In the genomic region with DNA sequence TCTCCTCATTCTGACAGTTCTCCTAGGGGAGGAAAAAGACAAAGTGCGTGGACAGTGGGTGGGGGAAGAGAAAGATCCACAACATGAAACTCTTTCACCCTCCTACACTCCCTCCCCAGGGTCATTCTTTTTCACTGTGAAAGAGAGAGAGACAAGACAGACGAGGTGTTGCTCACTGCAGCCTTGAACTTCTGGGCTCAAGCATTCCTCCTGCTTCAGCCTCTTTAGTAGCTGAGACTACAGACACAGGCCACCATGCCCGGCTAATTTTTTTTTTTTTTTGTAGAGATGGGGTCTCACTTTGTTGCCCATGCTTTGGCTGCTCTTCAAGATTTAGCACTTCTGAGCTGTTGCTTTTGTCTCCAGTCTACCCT, we compare ENCODE assay signal across 32 cellular contexts. TPM values are rescaled to one million over a fixed set of nuclear protein-coding genes. Genes with fewer than 3 reads are reported as not detected.
DNase-seq lines count a peak whose midpoint lies in the region; ATAC-seq and TF ChIP-seq lines count a peak whose summit lies in the region.
"Had no signal": no experiment of that assay in that cellular context is flagged by ENCODE, and none has a peak within 500 bp of the region (broad histone marks: within the 10 kb centered on the region; RNA-seq: fewer than 3 reads in every experiment).

No MANE protein-coding gene starts in this region.

- H3K9me3 Mint-ChIP-seq in activated CD4-positive, alpha-beta T cell treated with anti-CD3 and anti-CD28 coated beads for 36 hours (ENCODE audit: low read depth) = no peaks in the 10 kb centered on the region
- no peaks in the 10 kb centered on the region for H3K9me3 Mint-ChIP-seq in Caco-2 (ENCODE audit: unreplicated experiment)
- H3K9me3 Mint-ChIP-seq in central memory CD8-positive, alpha-beta T cell = no peaks in the 10 kb centered on the region
- no peaks in the 10 kb centered on the region for H3K9me3 Mint-ChIP-seq in neural progenitor cell
- H3K9me3 Mint-ChIP-seq: activated naive CD4-positive, alpha-beta T cell treated with anti-CD3 and anti-CD28 coated beads, Interleukin-2, amount 50 U/mL, for 72 hours; activated T-helper 2 cell treated with anti-CD3 and anti-CD28 coated beads, Interferon-gamma antibody, Interleukin-2, Interleukin-4, amounts not matched to agents 10 μg/mL and 5 μg/mL and 100 μg/mL, durations not matched to agents 14 hours and 24 hours and 36 hours; natural killer cell treated with Interleukin-12 subunit alpha and Interleukin-12 subunit beta and Interleukin-15 and Interleukin-18, amount 100 ng/mL, for 72 hours had no signal

- no peak for ATAC-seq in activated CD4-positive, alpha-beta T cell treated with anti-CD3 and anti-CD28 coated beads for 36 hours
- ATAC-seq in central memory CD8-positive, alpha-beta T cell (replicated peaks; ENCODE audit: extremely low read depth, poor library complexity, severe bottlenecking) = no peak
- no peak for ATAC-seq in HG02759 (IDR thresholded peaks at IDR 0.05; ENCODE audit: unreplicated experiment)
- ATAC-seq: activated naive CD4-positive, alpha-beta T cell treated with anti-CD3 and anti-CD28 coated beads, Interleukin-2, amount 50 U/mL, for 72 hours; natural killer cell treated with Interleukin-12 subunit alpha and Interleukin-12 subunit beta and Interleukin-15 and Interleukin-18, amount 100 ng/mL, for 72 hours had no signal

- no peak overlapping the region for H3K9ac ChIP-seq in neural progenitor cell

- H3K9me3 ChIP-seq in Caco-2 (no peaks in the 10 kb centered on the region), neural progenitor cell (ENCODE audit: low read depth) (no peaks in the 10 kb centered on the region)
- H3K9me3 ChIP-seq: left ventricle myocardium inferior, Peyer's patch had no signal

- peaks cover 20% of the 10 kb centered on the region for H3K36me3 Mint-ChIP-seq in activated CD4-positive, alpha-beta T cell treated with anti-CD3 and anti-CD28 coated beads for 36 hours (ENCODE audit: low read depth)
- H3K36me3 Mint-ChIP-seq in Caco-2 (ENCODE audit: insufficient read depth, unreplicated experiment) = peaks cover 53% of the 10 kb centered on the region
- H3K36me3 Mint-ChIP-seq in central memory CD8-positive, alpha-beta T cell (ENCODE audit: insufficient read depth) = peaks cover 16% of the 10 kb centered on the region
- H3K36me3 Mint-ChIP-seq in neural progenitor cell = peaks cover 10% of the 10 kb centered on the region
- H3K36me3 Mint-ChIP-seq: natural killer cell treated with Interleukin-12 subunit alpha and Interleukin-12 subunit beta and Interleukin-15 and Interleukin-18, amount 100 ng/mL, for 72 hours had no signal

- DNase-seq in activated CD4-positive, alpha-beta T cell treated with anti-CD3 and anti-CD28 coated beads for 36 hours = no peak
- DNase-seq in activated CD4-positive, alpha-beta T cell treated with anti-CD3 and anti-CD28 coated beads for 4 hours = no peak
- DNase-seq in Caco-2 (no peak), neural progenitor cell (ENCODE audit: low spot score) (no peak), GM20000 (ENCODE audit: low spot score) (no peak), foreskin melanocyte (no peak)
- no peak for DNase-seq in central memory CD8-positive, alpha-beta T cell (ENCODE audit: low spot score in 2 of 2)
- DNase-seq: activated CD4-positive, alpha-beta T cell treated with anti-CD3 and anti-CD28 coated beads, Interleukin-2, amount 50 U/mL, for 4 hours; aorta; C1 segment of cervical spinal cord; erythroblast; head of caudate nucleus; left ventricle myocardium inferior; MV-4-11; NCI-H146; NCI-H226; retina; SHP77; small intestine; stimulated activated naive CD4-positive, alpha-beta T cell treated with Interleukin-2 at 50 U/mL for 16 hours; T1000; WERI-Rb-1 had no signal

- no peak for TF ChIP-seq CTCF in Caco-2 (IDR thresholded peaks at IDR 0.05; ENCODE audit: insufficient read depth in 1 of 2, low read depth in 1 of 2, low read length in 1 of 2, severe bottlenecking in 1 of 2, unreplicated experiment in 1 of 2)
- no peak for TF ChIP-seq CTCF in neural progenitor cell (IDR thresholded peaks at IDR 0.05)
- TF ChIP-seq CTCF in GM20000 (IDR thresholded peaks at IDR 0.05; ENCODE audit: extremely low read depth, missing control alignments) = no peak

- H3F3A ChIP-seq in neural progenitor cell (ENCODE audit: low read depth) = no peaks in the 10 kb centered on the region

- H4K20me1 ChIP-seq in neural progenitor cell (ENCODE audit: low read depth) = peaks cover 10% of the 10 kb centered on the region

- POLR2A ChIA-PET in activated CD4-positive, alpha-beta T cell treated with anti-CD3 and anti-CD28 coated beads for 36 hours (lab: Charles Lee) = no interaction called here
- POLR2A ChIA-PET in Caco-2 (lab: Charles Lee) = interaction anchor here (0.7 kb wide), 1 partner anchor 502 kb away, joined by 4 read pairs; no protein-coding TSS in a partner anchor

- H3K4me3 Mint-ChIP-seq in activated CD4-positive, alpha-beta T cell treated with anti-CD3 and anti-CD28 coated beads for 36 hours = no peak overlapping the region
- H3K4me3 Mint-ChIP-seq in Caco-2 (ENCODE audit: unreplicated experiment) (peak overlapping the region; percentile 20), neural progenitor cell (no peak overlapping the region)
- H3K4me3 Mint-ChIP-seq in central memory CD8-positive, alpha-beta T cell = no peak overlapping the region
- H3K4me3 Mint-ChIP-seq: natural killer cell treated with Interleukin-12 subunit alpha and Interleukin-12 subunit beta and Interleukin-15 and Interleukin-18, amount 100 ng/mL, for 72 hours had no signal

- H2AFZ ChIP-seq in neural progenitor cell (replicated peaks) = no peak overlapping the region

- no peak overlapping the region for H3K4me2 ChIP-seq in neural progenitor cell

- peaks cover 2% of the 10 kb centered on the region; the same call in 1 of the 2 replicates for H3K36me3 ChIP-seq in Caco-2 (ENCODE audit: control insufficient read depth, insufficient read depth, low read length)
- no peaks in the 10 kb centered on the region for H3K36me3 ChIP-seq in neural progenitor cell
- H3K36me3 ChIP-seq: left ventricle myocardium inferior, WERI-Rb-1 had no signal

- no peaks in the 10 kb centered on the region for H3K27me3 ChIP-seq in Caco-2 (replicated peaks; ENCODE audit: control insufficient read depth, insufficient read depth, low read length)
- H3K27me3 ChIP-seq in neural progenitor cell = no peaks in the 10 kb centered on the region
- H3K27me3 ChIP-seq: Peyer's patch had no signal

- peaks cover 63% of the 10 kb centered on the region for H3K4me1 Mint-ChIP-seq in activated CD4-positive, alpha-beta T cell treated with anti-CD3 and anti-CD28 coated beads for 36 hours
- H3K4me1 Mint-ChIP-seq in Caco-2 (ENCODE audit: low read depth, unreplicated experiment) (peaks cover 67% of the 10 kb centered on the region), neural progenitor cell (no peaks in the 10 kb centered on the region)
- peaks cover 60% of the 10 kb centered on the region for H3K4me1 Mint-ChIP-seq in central memory CD8-positive, alpha-beta T cell

- no peaks in the 10 kb centered on the region for H3K79me2 ChIP-seq in neural progenitor cell (ENCODE audit: low read depth)

- H3K4me3 ChIP-seq in Caco-2 (ENCODE audit: low read depth, low read length) = no peak overlapping the region
- no peak overlapping the region for H3K4me3 ChIP-seq in neural progenitor cell
- H3K4me3 ChIP-seq: left ventricle myocardium inferior had no signal

- CTCF ChIA-PET in activated CD4-positive, alpha-beta T cell treated with anti-CD3 and anti-CD28 coated beads for 36 hours (lab: Charles Lee) = interaction anchor here (0.6 to 1.0 kb wide), 4 partner anchors 9 to 596 kb away, joined by 3 to 4 read pairs (median 3); no protein-coding TSS in a partner anchor
- CTCF ChIA-PET in Caco-2 (lab: Charles Lee) = no interaction called here

- H3K4me1 ChIP-seq in Caco-2 (peaks cover 74% of the 10 kb centered on the region), neural progenitor cell (no peaks in the 10 kb centered on the region)

- intact Hi-C loops in activated CD4-positive, alpha-beta T cell treated with anti-CD3 and anti-CD28 coated beads for 36 hours (cut with DNase I, micrococcal nuclease) = no loop called here
- intact Hi-C loops in Caco-2 (cut with micrococcal nuclease; ENCODE audit: unreplicated experiment) = loop anchor here (2.0 kb wide), 1 partner anchor 27 kb away; no protein-coding TSS in a partner anchor

- H3K27me3 Mint-ChIP-seq in activated CD4-positive, alpha-beta T cell treated with anti-CD3 and anti-CD28 coated beads for 36 hours = no peaks in the 10 kb centered on the region
- H3K27me3 Mint-ChIP-seq in Caco-2 (ENCODE audit: insufficient read depth, unreplicated experiment) = no peaks in the 10 kb centered on the region
- no peaks in the 10 kb centered on the region for H3K27me3 Mint-ChIP-seq in central memory CD8-positive, alpha-beta T cell
- H3K27me3 Mint-ChIP-seq in neural progenitor cell (ENCODE audit: insufficient read depth, low read depth) = peaks cover 5% of the 10 kb centered on the region
- H3K27me3 Mint-ChIP-seq: natural killer cell treated with Interleukin-12 subunit alpha and Interleukin-12 subunit beta and Interleukin-15 and Interleukin-18, amount 100 ng/mL, for 72 hours had no signal

- H3K27ac ChIP-seq in neural progenitor cell = no peak overlapping the region
- H3K27ac ChIP-seq: 22Rv1, left ventricle myocardium inferior, WERI-Rb-1 had no signal

- no TSS peak for BruUV-seq in Caco-2 (replicated peaks; lab: Mats Ljungman, UMichigan)

- peak overlapping the region; percentile 48 for H3K27ac Mint-ChIP-seq in activated CD4-positive, alpha-beta T cell treated with anti-CD3 and anti-CD28 coated beads for 36 hours
- peak overlapping the region; percentile 59 for H3K27ac Mint-ChIP-seq in Caco-2 (ENCODE audit: unreplicated experiment)
- peak overlapping the region; percentile 78 for H3K27ac Mint-ChIP-seq in central memory CD8-positive, alpha-beta T cell (ENCODE audit: low read depth)
- peak overlapping the region; percentile 57 for H3K27ac Mint-ChIP-seq in neural progenitor cell
- H3K27ac Mint-ChIP-seq: activated T-helper 2 cell treated with anti-CD3 and anti-CD28 coated beads, Interferon-gamma antibody, Interleukin-2, Interleukin-4, amounts not matched to agents 10 μg/mL and 5 μg/mL and 100 μg/mL, durations not matched to agents 14 hours and 24 hours and 36 hours had no signal

RNA-seq across cellular contexts. Expression of a gene that starts 2.7 kb away (rescaled TPM):
- not detected for total RNA-seq in activated CD4-positive, alpha-beta T cell treated with anti-CD3 and anti-CD28 coated beads for 36 hours
- total RNA-seq in Caco-2 (2022) (39.3 and 48.1 TPM in 2 replicates), neural progenitor cell (ENCODE audit: low replicate concordance) (not detected in 2 replicates)
- total RNA-seq: activated naive CD4-positive, alpha-beta T cell treated with anti-CD3 and anti-CD28 coated beads, Interleukin-2, amount 50 U/mL, for 72 hours; activated T-helper 2 cell treated with anti-CD3 and anti-CD28 coated beads, Interferon-gamma antibody, Interleukin-2, Interleukin-4, amounts not matched to agents 10 μg/mL and 5 μg/mL and 100 μg/mL, durations not matched to agents 14 hours and 24 hours and 36 hours; aorta; fibroblast of villous mesenchyme; left ventricle myocardium inferior; mesenteric fat pad; natural killer cell treated with Interleukin-12 subunit alpha and Interleukin-12 subunit beta and Interleukin-15 and Interleukin-18, amount 100 ng/mL, for 72 hours; osteocyte; temporal lobe had no signal

RNA-seq across cellular contexts. Expression of a gene that starts 25.5 kb away (rescaled TPM):
- 10 to 100 TPM; 37.6 to 66.1 TPM for total RNA-seq in activated CD4-positive, alpha-beta T cell treated with anti-CD3 and anti-CD28 coated beads for 36 hours
- total RNA-seq in Caco-2 (2022) (51.3 and 52.6 TPM in 2 replicates), neural progenitor cell (ENCODE audit: low replicate concordance) (24.3 and 59.8 TPM in 2 replicates)

RNA-seq across cellular contexts. Expression of a gene that starts 32.3 kb away (rescaled TPM):
- total RNA-seq in activated CD4-positive, alpha-beta T cell treated with anti-CD3 and anti-CD28 coated beads for 36 hours = 1 to 10 TPM; 3.7 to 5.3 TPM
- 69.5 and 92.5 TPM in 2 replicates for total RNA-seq in Caco-2 (2022)
- 12.2 and 19.0 TPM in 2 replicates for total RNA-seq in neural progenitor cell (ENCODE audit: low replicate concordance)

RNA-seq across cellular contexts. Expression of a gene that starts 46.9 kb away (rescaled TPM):
- 10 to 100 TPM; 18.2 to 24.9 TPM for total RNA-seq in activated CD4-positive, alpha-beta T cell treated with anti-CD3 and anti-CD28 coated beads for 36 hours
- 20.6 and 21.2 TPM in 2 replicates for total RNA-seq in Caco-2 (2022)
- total RNA-seq in neural progenitor cell (ENCODE audit: low replicate concordance) = 8.0 and 20.8 TPM in 2 replicates

Comparison
In these comparisons a context has a peak if more than half of its experiments do, and no peak if none do; other contexts are left out.
1. RNA of a gene that starts 2.7 kb away (total RNA-seq): 39.3 to 48.1 TPM in Caco-2; not detected in activated CD4-positive, alpha-beta T cell treated with anti-CD3 and anti-CD28 coated beads for 36 hours and not detected in neural progenitor cell; every median in the first group is over 10 times any median in the second.
2. Peak in every context shown above with its lines, with median percentiles within 50 percentile points of each other: H3K27ac Mint-ChIP-seq.